11 cellular contexts compared by ENCODE assay signal in the genomic region with DNA sequence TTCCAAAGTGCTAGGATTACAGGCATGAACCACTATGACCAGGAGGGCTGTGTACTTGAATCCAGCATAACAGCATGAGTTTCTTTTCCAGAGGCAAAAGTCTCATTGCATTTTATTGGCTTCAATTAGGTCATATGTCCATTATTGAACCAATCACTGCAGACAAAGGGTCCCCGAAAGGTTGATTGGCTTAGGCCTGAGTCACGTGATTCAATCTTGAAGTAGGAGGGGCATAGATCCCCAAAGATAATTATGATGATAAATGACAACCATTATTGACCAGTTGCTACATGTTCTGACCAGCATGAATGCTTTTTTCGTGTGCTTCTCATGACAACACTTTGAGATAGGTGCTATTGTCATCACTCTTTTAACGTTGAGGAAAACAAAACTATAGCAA. TPM values are rescaled to one million over a fixed set of nuclear protein-coding genes. Genes with fewer than 3 reads are reported as not detected.
"Had no signal": no experiment of that assay in that cellular context is flagged by ENCODE, and none has a peak within 500 bp of the region (broad histone marks: within the 10 kb centered on the region; RNA-seq: fewer than 3 reads in every experiment).

No MANE protein-coding gene starts in this region.

- ATAC-seq: HCT116 had no signal

- H2AFZ ChIP-seq: GM23248 had no signal

- H3K9me3 ChIP-seq: HAP-1 had no signal

- H3K27ac ChIP-seq: GM23248 had no signal

- H3K4me1 ChIP-seq: HAP-1 had no signal

- H3K9ac ChIP-seq: GM23248 had no signal

- DNase-seq: GM23248, GOT3, H7, HFFc6, KG1 had no signal

- H3K4me3 ChIP-seq: GM23248, HAP-1 had no signal

- FAIRE-seq: HTR-8/SVneo had no signal

- H3K36me3 ChIP-seq: HAP-1 had no signal

RNA-seq across cellular contexts. Expression of a gene that starts 25.3 kb away (rescaled TPM):
- total RNA-seq: GM23248, H4, H7, HFFc6, HT-29 had no signal
- polyA plus RNA-seq: GM23248, IgD-negative memory B cell had no signal
